In the genomic region with DNA sequence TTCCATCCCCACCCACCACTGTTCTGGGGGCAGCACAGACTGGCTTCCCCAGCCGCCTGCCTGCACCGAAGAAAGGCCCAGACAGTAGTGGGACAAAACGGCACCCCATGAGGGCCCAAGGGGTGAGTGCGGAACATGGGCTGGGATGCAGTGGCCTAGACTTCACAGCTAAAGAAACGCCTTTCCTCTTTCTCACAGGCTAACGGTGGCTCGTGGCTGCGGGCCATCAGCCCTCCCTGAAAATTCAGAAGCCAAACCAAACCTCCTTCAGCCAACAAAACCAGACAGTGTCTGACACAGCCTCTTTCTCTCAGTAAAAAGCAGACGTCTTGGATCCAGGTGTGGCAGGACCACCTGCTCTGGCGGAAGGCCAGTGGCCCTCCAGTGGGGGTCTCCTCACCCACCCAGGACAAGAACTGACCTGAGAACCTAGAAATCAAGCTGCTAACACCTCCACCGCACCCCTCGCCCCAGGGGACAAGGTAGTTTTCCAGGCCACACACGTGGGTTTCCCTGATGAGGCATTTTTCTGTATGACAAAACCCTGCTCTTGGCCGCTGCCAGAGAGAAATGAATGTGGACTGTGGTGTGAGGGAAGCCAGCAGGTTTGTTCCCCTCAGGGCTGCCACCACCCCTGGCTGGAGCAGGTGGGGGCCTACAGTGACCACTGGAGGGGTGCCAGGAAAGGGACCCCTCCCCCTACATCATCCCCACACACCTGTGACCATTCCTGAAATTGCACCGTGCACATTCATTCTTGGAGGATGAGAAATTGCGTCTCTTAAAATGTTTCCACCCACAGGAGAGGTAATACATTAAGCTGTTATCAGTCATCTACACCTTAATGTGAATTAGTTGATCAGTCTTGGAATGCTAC, we compare ENCODE assay signal across 17 cellular contexts.
A peak's percentile ranks its signal among the peaks of the same experiment; 100 is the strongest.
DNase-seq lines count a peak whose midpoint lies in the region; ATAC-seq, FAIRE-seq and TF ChIP-seq lines count a peak whose summit lies in the region.
"Had no signal": no experiment of that assay in that cellular context is flagged by ENCODE, and none has a peak within 500 bp of the region (broad histone marks: within the 10 kb centered on the region; RNA-seq: fewer than 3 reads in every experiment).

No MANE protein-coding gene starts in this region.

- no peak overlapping the region for H3K27ac Mint-ChIP-seq in activated CD4-positive, alpha-beta T cell treated with anti-CD3 and anti-CD28 coated beads for 36 hours
- H3K27ac Mint-ChIP-seq in activated CD4-positive, alpha-beta T cell treated with anti-CD3 and anti-CD28 coated beads, Interleukin-2, amount 10 ng/mL, durations not matched to agents 7 days and 5 days = no peak overlapping the region
- H3K27ac Mint-ChIP-seq in astrocyte (ENCODE audit: unreplicated experiment) = peak overlapping the region; percentile 91

- H3F3A ChIP-seq in smooth muscle cell (ENCODE audit: low read depth) = no peaks in the 10 kb centered on the region

- POLR2A ChIA-PET in activated CD4-positive, alpha-beta T cell treated with anti-CD3 and anti-CD28 coated beads for 36 hours (lab: Charles Lee) = no interaction called here
- POLR2A ChIA-PET in activated CD4-positive, alpha-beta T cell treated with anti-CD3 and anti-CD28 coated beads, Interleukin-2, amount 10 ng/mL, durations not matched to agents 7 days and 5 days (lab: Charles Lee) = no interaction called here

- H2AFZ ChIP-seq in astrocyte (ENCODE audit: low read depth, low read length) (no peak overlapping the region), smooth muscle cell (ENCODE audit: low read depth) (no peak overlapping the region)

- peak; percentile 66 for ATAC-seq in activated CD4-positive, alpha-beta T cell treated with anti-CD3 and anti-CD28 coated beads for 36 hours
- ATAC-seq in activated CD4-positive, CD25-positive, alpha-beta regulatory T cell treated with anti-CD3 and anti-CD28 coated beads, Interleukin-2, amount 50 U/mL, for 24 hours = no peak

- H3K27me3 Mint-ChIP-seq in activated CD4-positive, alpha-beta T cell treated with anti-CD3 and anti-CD28 coated beads for 36 hours = no peaks in the 10 kb centered on the region
- H3K27me3 Mint-ChIP-seq in activated CD4-positive, alpha-beta T cell treated with anti-CD3 and anti-CD28 coated beads, Interleukin-2, amount 10 ng/mL, durations not matched to agents 7 days and 5 days = peaks cover 2% of the 10 kb centered on the region
- no peaks in the 10 kb centered on the region for H3K27me3 Mint-ChIP-seq in astrocyte (ENCODE audit: low read depth, unreplicated experiment)
- H3K27me3 Mint-ChIP-seq: CD8-positive, alpha-beta memory T cell had no signal

- H3K79me2 ChIP-seq in astrocyte (ENCODE audit: insufficient read depth, low read length) = no peaks in the 10 kb centered on the region
- no peaks in the 10 kb centered on the region for H3K79me2 ChIP-seq in smooth muscle cell (ENCODE audit: low read depth)

- TF ChIP-seq CTCF in astrocyte (IDR thresholded peaks at IDR 0.05; ENCODE audit: insufficient read depth, low read depth, low read length) (no peak), smooth muscle cell (IDR thresholded peaks at IDR 0.05; ENCODE audit: borderline replicate concordance, insufficient read depth, poor library complexity, severe bottlenecking) (no peak)

- H3K27ac ChIP-seq in astrocyte (ENCODE audit: low read depth, low read length) = no peak overlapping the region
- peak overlapping the region; percentile 69 for H3K27ac ChIP-seq in smooth muscle cell (ENCODE audit: low read depth)
- H3K27ac ChIP-seq: right lobe of liver, thoracic aorta had no signal

- H3K9ac ChIP-seq in astrocyte (ENCODE audit: low read length) (no peak overlapping the region), smooth muscle cell (ENCODE audit: low read depth) (no peak overlapping the region)

- intact Hi-C loops in activated CD4-positive, alpha-beta T cell treated with anti-CD3 and anti-CD28 coated beads for 36 hours (cut with DNase I, micrococcal nuclease) = no loop called here

- DNase-seq in activated CD4-positive, alpha-beta T cell treated with anti-CD3 and anti-CD28 coated beads for 36 hours = peak; percentile 30
- DNase-seq in activated CD4-positive, alpha-beta T cell treated with anti-CD3 and anti-CD28 coated beads, Interleukin-2, amount 10 ng/mL, durations not matched to agents 7 days and 5 days = no peak
- peak; percentile 54 for DNase-seq in astrocyte (ENCODE audit: low read depth)
- peak; percentile 78 for DNase-seq in islet precursor cell
- no peak for DNase-seq in smooth muscle cell (lab: John Stamatoyannopoulos, UW; ENCODE audit: unreplicated experiment)
- DNase-seq in Kasumi-1 (lab: John Stamatoyannopoulos, UW) = no peak
- DNase-seq in COLO829 (ENCODE audit: low spot score) = no peak
- DNase-seq: CD8-positive, alpha-beta memory T cell; foreskin fibroblast; NCI-H1417; NCI-H524 treated with DMSO at 0.1 percent for 48 hours; right lobe of liver; SIG-M5 had no signal

- no peak overlapping the region for H3K4me3 Mint-ChIP-seq in activated CD4-positive, alpha-beta T cell treated with anti-CD3 and anti-CD28 coated beads for 36 hours
- no peak overlapping the region for H3K4me3 Mint-ChIP-seq in activated CD4-positive, alpha-beta T cell treated with anti-CD3 and anti-CD28 coated beads, Interleukin-2, amount 10 ng/mL, durations not matched to agents 7 days and 5 days
- no peak overlapping the region for H3K4me3 Mint-ChIP-seq in astrocyte (ENCODE audit: unreplicated experiment)
- H3K4me3 Mint-ChIP-seq: CD8-positive, alpha-beta memory T cell had no signal

- 81% methylated on average over 16 of the region's 16 CpGs for WGBS in smooth muscle cell (ENCODE audit: low lambda C conversion rate)

- no peaks in the 10 kb centered on the region for H3K4me1 ChIP-seq in astrocyte (ENCODE audit: insufficient read depth, low read length)
- H3K4me1 ChIP-seq in smooth muscle cell (ENCODE audit: low read depth) = no peaks in the 10 kb centered on the region

- no peak overlapping the region for H3K4me2 ChIP-seq in astrocyte (ENCODE audit: low read length)
- no peak overlapping the region for H3K4me2 ChIP-seq in smooth muscle cell

- CTCF ChIA-PET in activated CD4-positive, alpha-beta T cell treated with anti-CD3 and anti-CD28 coated beads for 36 hours (lab: Charles Lee) = no interaction called here
- CTCF ChIA-PET in activated CD4-positive, alpha-beta T cell treated with anti-CD3 and anti-CD28 coated beads, Interleukin-2, amount 10 ng/mL, durations not matched to agents 7 days and 5 days (lab: Charles Lee) = interaction anchor here (1.2 kb wide), 2 partner anchors 9 to 47 kb away, joined by 3 read pairs; no protein-coding TSS in a partner anchor

- H3K4me3 ChIP-seq in astrocyte (ENCODE audit: insufficient read depth, low read depth, low read length) (no peak overlapping the region), smooth muscle cell (no peak overlapping the region)
- H3K4me3 ChIP-seq: right lobe of liver, thoracic aorta had no signal

- H4K20me1 ChIP-seq in astrocyte (ENCODE audit: insufficient read depth, low read length) = no peaks in the 10 kb centered on the region
- no peaks in the 10 kb centered on the region for H4K20me1 ChIP-seq in smooth muscle cell (ENCODE audit: low read depth)

- peaks cover 9% of the 10 kb centered on the region for H3K4me1 Mint-ChIP-seq in activated CD4-positive, alpha-beta T cell treated with anti-CD3 and anti-CD28 coated beads for 36 hours
- peaks cover 20% of the 10 kb centered on the region for H3K4me1 Mint-ChIP-seq in activated CD4-positive, alpha-beta T cell treated with anti-CD3 and anti-CD28 coated beads, Interleukin-2, amount 10 ng/mL, durations not matched to agents 7 days and 5 days
- peaks cover 15% of the 10 kb centered on the region for H3K4me1 Mint-ChIP-seq in astrocyte (ENCODE audit: low read depth, unreplicated experiment)

- no peaks in the 10 kb centered on the region for H3K9me3 ChIP-seq in astrocyte (ENCODE audit: insufficient read depth, low read depth, low read length)
- H3K9me3 ChIP-seq in smooth muscle cell (replicated peaks; ENCODE audit: low read depth) = no peaks in the 10 kb centered on the region
- H3K9me3 ChIP-seq: right lobe of liver, thoracic aorta had no signal

- no peaks in the 10 kb centered on the region for H3K9me3 Mint-ChIP-seq in activated CD4-positive, alpha-beta T cell treated with anti-CD3 and anti-CD28 coated beads for 36 hours (ENCODE audit: low read depth)
- H3K9me3 Mint-ChIP-seq in activated CD4-positive, alpha-beta T cell treated with anti-CD3 and anti-CD28 coated beads, Interleukin-2, amount 10 ng/mL, durations not matched to agents 7 days and 5 days = no peaks in the 10 kb centered on the region
- H3K9me3 Mint-ChIP-seq in astrocyte (ENCODE audit: unreplicated experiment) = no peaks in the 10 kb centered on the region
- H3K9me3 Mint-ChIP-seq: CD8-positive, alpha-beta memory T cell had no signal

- FAIRE-seq in astrocyte (lab: Jason Lieb, UNC) = no peak
- FAIRE-seq: colon, TTC549 had no signal

- H3K27me3 ChIP-seq in astrocyte (ENCODE audit: insufficient read depth, low read length) (no peaks in the 10 kb centered on the region), smooth muscle cell (ENCODE audit: low read depth) (no peaks in the 10 kb centered on the region)
- H3K27me3 ChIP-seq: right lobe of liver had no signal

- H3K36me3 Mint-ChIP-seq in activated CD4-positive, alpha-beta T cell treated with anti-CD3 and anti-CD28 coated beads for 36 hours (ENCODE audit: low read depth) = no peaks in the 10 kb centered on the region
- H3K36me3 Mint-ChIP-seq in activated CD4-positive, alpha-beta T cell treated with anti-CD3 and anti-CD28 coated beads, Interleukin-2, amount 10 ng/mL, durations not matched to agents 7 days and 5 days (ENCODE audit: low read depth) = no peaks in the 10 kb centered on the region
- no peaks in the 10 kb centered on the region for H3K36me3 Mint-ChIP-seq in astrocyte (ENCODE audit: low read depth, unreplicated experiment)
- H3K36me3 Mint-ChIP-seq: CD8-positive, alpha-beta memory T cell had no signal

- H3K36me3 ChIP-seq in astrocyte (ENCODE audit: insufficient read depth, low read length) (no peaks in the 10 kb centered on the region), smooth muscle cell (ENCODE audit: low read depth) (no peaks in the 10 kb centered on the region)
- H3K36me3 ChIP-seq: right lobe of liver, thoracic aorta had no signal

Comparison
In these comparisons a context has a peak if more than half of its experiments do, and no peak if none do; other contexts are left out.
1. DNase-seq: peak in activated CD4-positive, alpha-beta T cell treated with anti-CD3 and anti-CD28 coated beads for 36 hours (single experiment), astrocyte (single experiment) and islet precursor cell (single experiment); none in activated CD4-positive, alpha-beta T cell treated with anti-CD3 and anti-CD28 coated beads, Interleukin-2, amount 10 ng/mL, durations not matched to agents 7 days and 5 days (single experiment), smooth muscle cell (single experiment), Kasumi-1 (0 of 2) and COLO829 (single experiment).